Comparison of ENCODE assay signal across 25 cellular contexts in the genomic region with DNA sequence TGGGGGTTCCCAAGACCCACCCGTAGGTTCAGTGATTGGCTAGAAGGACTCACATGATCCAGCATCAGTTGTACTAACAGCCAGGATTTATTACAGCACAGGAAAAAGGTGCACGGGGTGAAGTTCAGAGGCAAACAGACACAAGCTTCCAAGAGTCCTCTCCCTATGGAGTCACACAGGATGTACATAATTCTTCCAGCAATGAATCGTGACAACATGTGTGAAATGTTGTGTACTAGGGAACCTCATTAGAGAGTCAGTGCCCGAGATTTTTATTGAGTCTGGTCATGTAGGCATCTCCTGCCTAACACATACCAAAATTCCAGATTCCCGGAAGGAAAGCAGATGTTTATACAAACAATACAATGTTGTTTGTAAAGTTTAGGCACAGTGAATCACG. TPM values are rescaled to one million over a fixed set of nuclear protein-coding genes. Genes with fewer than 3 reads are reported as not detected.
DNase-seq lines count a peak whose midpoint lies in the region; ATAC-seq and TF ChIP-seq lines count a peak whose summit lies in the region.
"Had no signal": no experiment of that assay in that cellular context is flagged by ENCODE, and none has a peak within 500 bp of the region (broad histone marks: within the 10 kb centered on the region; RNA-seq: fewer than 3 reads in every experiment).

No MANE protein-coding gene starts in this region.

- H3K27me3 ChIP-seq in skeletal muscle tissue (ENCODE audit: control insufficient read depth in 3 of 3, insufficient read depth in 3 of 3, low read length in 3 of 3): no peaks in the 10 kb centered on the region
- no peaks in the 10 kb centered on the region for H3K27me3 ChIP-seq in CD4-positive, alpha-beta memory T cell (ENCODE audit: insufficient read depth, low read length)
- H3K27me3 ChIP-seq: ovary, upper lobe of left lung had no signal

- H3K27ac Mint-ChIP-seq in CD4-positive, alpha-beta memory T cell: peak overlapping the region in 1 of 7 donors; percentile 12
- H3K27ac Mint-ChIP-seq: activated T-cell treated with anti-CD3 and anti-CD28 coated beads, Interleukin-2, amount 50 U/mL, for 72 hours; naive thymus-derived CD4-positive, alpha-beta T cell; stimulated activated naive CD8-positive, alpha-beta T cell treated with anti-CD3 and anti-CD28 coated beads, Interleukin-15, amount 100 ng/mL, for 72 hours had no signal

- ATAC-seq in mucosa of descending colon: peak; percentile 34
- ATAC-seq in HG02852 (IDR thresholded peaks at IDR 0.05; ENCODE audit: unreplicated experiment): no peak
- no peak for ATAC-seq in HG02840 (IDR thresholded peaks at IDR 0.05; ENCODE audit: low FRiP score, unreplicated experiment)
- ATAC-seq: activated T-cell treated with anti-CD3 and anti-CD28 coated beads, Interleukin-2, amount 50 U/mL, for 72 hours; left ventricle myocardium superior; naive thymus-derived CD4-positive, alpha-beta T cell; stimulated activated naive CD8-positive, alpha-beta T cell treated with anti-CD3 and anti-CD28 coated beads, Interleukin-15, amount 100 ng/mL, for 72 hours had no signal

- H3K4me1 ChIP-seq in mucosa of descending colon (ENCODE audit: low read depth) (no peaks in the 10 kb centered on the region), skeletal muscle tissue (ENCODE audit: control insufficient read depth in 3 of 3, insufficient read depth in 3 of 3, low read length in 3 of 3) (peaks cover 7 to 14% (median 11%) of the 10 kb centered on the region in 3 donors)
- no peaks in the 10 kb centered on the region for H3K4me1 ChIP-seq in CD4-positive, alpha-beta memory T cell (ENCODE audit: insufficient read depth, low read length)

- H3K36me3 ChIP-seq in mucosa of descending colon (ENCODE audit: low read depth) (no peaks in the 10 kb centered on the region), skeletal muscle tissue (ENCODE audit: control insufficient read depth in 3 of 3, insufficient read depth in 3 of 3, low read length in 3 of 3) (no peaks in the 10 kb centered on the region)
- H3K36me3 ChIP-seq in CD4-positive, alpha-beta memory T cell (ENCODE audit: insufficient read depth, low read length): no peaks in the 10 kb centered on the region
- H3K36me3 ChIP-seq: ovary, upper lobe of left lung had no signal

- intact Hi-C loops in mucosa of descending colon (cut with DNase I, micrococcal nuclease): no loop called here
- intact Hi-C loops in CD4-positive, alpha-beta memory T cell (cut with micrococcal nuclease): no loop called here

- H3K9me3 Mint-ChIP-seq in CD4-positive, alpha-beta memory T cell: peaks cover 0 to 17% (median 3%) of the 10 kb centered on the region in 8 donors

- POLR2A ChIA-PET in CD4-positive, alpha-beta memory T cell (lab: Charles Lee; ENCODE audit: partially characterized antibody): no interaction called here

- no peak overlapping the region for H3K4me3 Mint-ChIP-seq in CD4-positive, alpha-beta memory T cell
- H3K4me3 Mint-ChIP-seq: activated T-cell treated with anti-CD3 and anti-CD28 coated beads, Interleukin-2, amount 50 U/mL, for 72 hours; CD8-positive, alpha-beta memory T cell; naive thymus-derived CD4-positive, alpha-beta T cell; stimulated activated naive CD8-positive, alpha-beta T cell treated with anti-CD3 and anti-CD28 coated beads, Interleukin-15, amount 100 ng/mL, for 72 hours had no signal

- H3K4me3 ChIP-seq in fibroblast of mammary gland (ENCODE audit: control insufficient read depth, low read depth, low read length) (no peak overlapping the region), mucosa of descending colon (no peak overlapping the region), skeletal muscle tissue (ENCODE audit: low read length in 3 of 3) (no peak overlapping the region)
- H3K4me3 ChIP-seq in CD4-positive, alpha-beta memory T cell (ENCODE audit: low read length in 2 of 2): no peak overlapping the region
- H3K4me3 ChIP-seq: ovary, upper lobe of left lung had no signal

- H3K4me1 Mint-ChIP-seq in CD4-positive, alpha-beta memory T cell: peaks cover 0 to 11% (median 3%) of the 10 kb centered on the region in 4 donors

- no peak overlapping the region for H3K9ac ChIP-seq in skeletal muscle tissue (ENCODE audit: low read depth in 1 of 3, low read length in 3 of 3)
- H3K9ac ChIP-seq: KMS-11 had no signal

- H3K27me3 Mint-ChIP-seq in CD4-positive, alpha-beta memory T cell: no peaks in the 10 kb centered on the region
- H3K27me3 Mint-ChIP-seq: CD8-positive, alpha-beta memory T cell; naive thymus-derived CD4-positive, alpha-beta T cell; stimulated activated naive CD8-positive, alpha-beta T cell treated with anti-CD3 and anti-CD28 coated beads, Interleukin-15, amount 100 ng/mL, for 72 hours had no signal

- peak; percentile 65 for DNase-seq in LHCN-M2 (ENCODE audit: low read depth)
- peak; percentile 39 for DNase-seq in fibroblast of mammary gland (ENCODE audit: low read depth)
- no peak for DNase-seq in mucosa of descending colon
- DNase-seq in NCI-H2196 (lab: John Stamatoyannopoulos, UW; ENCODE audit: unreplicated experiment): no peak
- DNase-seq in CD4-positive, alpha-beta memory T cell: no peak
- DNase-seq: activated CD4-positive, CD25-positive, alpha-beta regulatory T cell treated with anti-CD3 and anti-CD28 coated beads, Interleukin-2, amount 50 U/mL, for 72 hours; activated CD8-positive, alpha-beta memory T cell treated with anti-CD3 and anti-CD28 coated beads for 24 hours; activated naive CD4-positive, alpha-beta T cell treated with anti-CD3 and anti-CD28 coated beads, Interleukin-2, amount 50 U/mL, for 16 hours; activated T-cell treated with anti-CD3 and anti-CD28 coated beads, Interleukin-2, amount 50 U/mL, for 72 hours; CD8-positive, alpha-beta memory T cell; cerebellar nuclear complex; DMS79; left ventricle myocardium superior; naive thymus-derived CD4-positive, alpha-beta T cell; NCI-H2029; NCI-H510A treated with DMSO at 0.1 percent for 48 hours; ovary; small intestine; stimulated activated CD4-positive, alpha-beta T cell treated with anti-CD3 and anti-CD28 coated beads, Interleukin-4, amount 100 ng/mL, for 1 hour; stimulated activated naive CD8-positive, alpha-beta T cell treated with anti-CD3 and anti-CD28 coated beads, Interleukin-15, amount 100 ng/mL, for 72 hours; upper lobe of left lung had no signal

- CTCF ChIA-PET in CD4-positive, alpha-beta memory T cell (lab: Charles Lee; ENCODE audit: partially characterized antibody): no interaction called here

- TF ChIP-seq CTCF in fibroblast of mammary gland (conservative IDR thresholded peaks at IDR 0.05; ENCODE audit: control insufficient read depth, insufficient read depth, low read depth, low read length) (no peak), mucosa of descending colon (IDR thresholded peaks at IDR 0.05) (no peak)

- H3K9me3 ChIP-seq in mucosa of descending colon: peaks cover 9% of the 10 kb centered on the region
- H3K9me3 ChIP-seq in skeletal muscle tissue (ENCODE audit: control insufficient read depth in 3 of 3, low read length in 3 of 3): no peaks in the 10 kb centered on the region
- H3K9me3 ChIP-seq in CD4-positive, alpha-beta memory T cell (ENCODE audit: control insufficient read depth in 1 of 2, low read length in 2 of 2): no peaks in the 10 kb centered on the region
- H3K9me3 ChIP-seq: ovary, upper lobe of left lung had no signal

- peaks cover 19 to 24% of the 10 kb centered on the region in 2 donors for H3K36me3 Mint-ChIP-seq in CD4-positive, alpha-beta memory T cell

- peak overlapping the region; percentile 45 for H3K27ac ChIP-seq in skeletal muscle tissue (ENCODE audit: low read depth, low read length)
- no peak overlapping the region for H3K27ac ChIP-seq in CD4-positive, alpha-beta memory T cell (ENCODE audit: low read depth, low read length)
- H3K27ac ChIP-seq: KMS-11, ovary had no signal

RNA-seq across cellular contexts. Expression of a gene that starts 52.8 kb away (rescaled TPM):
- total RNA-seq in LHCN-M2 (2014; rRNA removed) (94.0 and 94.3 TPM in 2 replicates), mucosa of descending colon (100 to 1,000 TPM in 2 of 3 donors, 10 to 100 TPM in 1; 82.7 to 118 (median 109) TPM), skeletal muscle tissue (60.0 TPM)
- polyA plus RNA-seq in LHCN-M2 (2012): 51.1 TPM
- 10 to 100 TPM; 27.9 to 32.0 TPM for total RNA-seq in CD4-positive, alpha-beta memory T cell
- polyA plus RNA-seq in CD4-positive, alpha-beta memory T cell: 10 to 100 TPM; 30.4 to 33.0 TPM

Comparison
In these comparisons a context has a peak if more than half of its experiments do, and no peak if none do; other contexts are left out.
1. DNase-seq: peak in LHCN-M2 (single experiment) and fibroblast of mammary gland (single experiment); none in mucosa of descending colon (0 of 3), NCI-H2196 (single experiment) and CD4-positive, alpha-beta memory T cell (0 of 5).